Comparison of ENCODE assay signal across 9 cellular contexts in genomic region chr3:141305436-141305835, GRCh38.
DNase-seq lines count a peak whose midpoint lies in the region; ATAC-seq and TF ChIP-seq lines count a peak whose summit lies in the region.
"Had no signal": no experiment of that assay in that cellular context is flagged by ENCODE, and none has a peak within 500 bp of the region (broad histone marks: within the 10 kb centered on the region; RNA-seq: fewer than 3 reads in every experiment).

No MANE protein-coding gene starts in this region.

- no peak overlapping the region for H3K27ac Mint-ChIP-seq in Calu3 (ENCODE audit: unreplicated experiment)
- peak overlapping the region; percentile 57 to 95 for H3K27ac Mint-ChIP-seq in T-cell
- H3K27ac Mint-ChIP-seq: effector memory CD8-positive, alpha-beta T cell; mesothelial cell of epicardium had no signal

- peaks cover 13% of the 10 kb centered on the region for H3K4me1 Mint-ChIP-seq in Calu3 (ENCODE audit: low read depth, unreplicated experiment)
- H3K4me1 Mint-ChIP-seq in T-cell: peaks cover 58 to 69% (median 64%) of the 10 kb centered on the region in 3 donors

- POLR2A ChIA-PET in T-cell (lab: Charles Lee): interaction anchor here (0.6 to 0.8 kb wide), 6 partner anchors 10 to 668 kb away, joined by 3 to 8 read pairs (median 4); no protein-coding TSS in a partner anchor

- H3K9me3 Mint-ChIP-seq in Calu3 (ENCODE audit: low read depth, unreplicated experiment) (no peaks in the 10 kb centered on the region), T-cell (no peaks in the 10 kb centered on the region)
- H3K9me3 Mint-ChIP-seq: effector memory CD8-positive, alpha-beta T cell; mesothelial cell of epicardium had no signal

- no TSS peak for BruUV-seq in Calu3 (replicated peaks; lab: Mats Ljungman, UMichigan)

- H3K4me3 Mint-ChIP-seq in Calu3 (ENCODE audit: low read depth, unreplicated experiment) (no peak overlapping the region), T-cell (peak overlapping the region in 1 of 3 donors; percentile 33)
- H3K4me3 Mint-ChIP-seq: effector memory CD8-positive, alpha-beta T cell; mesothelial cell of epicardium had no signal

- ATAC-seq in T-cell (replicated peaks in 1 of 4) (no peak), GM18867 (IDR thresholded peaks at IDR 0.05; ENCODE audit: unreplicated experiment) (no peak)
- ATAC-seq: effector memory CD8-positive, alpha-beta T cell had no signal

- H3K27me3 Mint-ChIP-seq in Calu3 (ENCODE audit: unreplicated experiment) (peaks cover 21% of the 10 kb centered on the region), T-cell (no peaks in the 10 kb centered on the region)
- H3K27me3 Mint-ChIP-seq: effector memory CD8-positive, alpha-beta T cell had no signal

- H3K36me3 Mint-ChIP-seq in Calu3 (ENCODE audit: insufficient read depth, unreplicated experiment) (peaks cover 2% of the 10 kb centered on the region), T-cell (no peaks in the 10 kb centered on the region)
- H3K36me3 Mint-ChIP-seq: mesothelial cell of epicardium had no signal

- CTCF ChIA-PET in Calu3 (lab: Charles Lee) (interaction anchor here (0.6 to 3.6 kb wide), 11 partner anchors 10 to 182 kb away, joined by 3 to 19 read pairs (median 4); no protein-coding TSS in a partner anchor), T-cell (lab: Charles Lee) (interaction anchor here (0.5 to 8.0 kb wide), 24 partner anchors 8 to 1400 kb away, joined by 3 to 67 read pairs (median 4); partner anchors contain the start of gene PXYLP1 (in 1 of the 2))

- intact Hi-C loops in Calu3 (cut with micrococcal nuclease; ENCODE audit: unreplicated experiment): loop anchor here (10.0 kb wide), 1 partner anchor 339 kb away; no protein-coding TSS in a partner anchor

- peak; percentile 48 for TF ChIP-seq CTCF in Calu3 (IDR thresholded peaks at IDR 0.05; ENCODE audit: unreplicated experiment)

- peak; percentile 46 for DNase-seq in Calu3
- DNase-seq in H4 (ENCODE audit: low spot score): peak; percentile 70
- no peak for DNase-seq in T-cell
- peak; percentile 69 for DNase-seq in kidney tubule cell (ENCODE audit: low spot score)
- no peak for DNase-seq in GF-D8 (lab: John Stamatoyannopoulos, UW)
- DNase-seq in SKM-1 treated with dmso at 0.1 percent for 144 hours (lab: John Stamatoyannopoulos, UW; ENCODE audit: unreplicated experiment): no peak
- DNase-seq: effector memory CD8-positive, alpha-beta T cell had no signal

Comparison
In these comparisons a context has a peak if more than half of its experiments do, and no peak if none do; other contexts are left out.
1. DNase-seq: peak in Calu3 (single experiment), H4 (single experiment) and kidney tubule cell (single experiment); none in T-cell (0 of 34), GF-D8 (single experiment) and SKM-1 treated with dmso at 0.1 percent for 144 hours (single experiment).